Comparison of ENCODE assay signal across 9 cellular contexts in the genomic region with DNA sequence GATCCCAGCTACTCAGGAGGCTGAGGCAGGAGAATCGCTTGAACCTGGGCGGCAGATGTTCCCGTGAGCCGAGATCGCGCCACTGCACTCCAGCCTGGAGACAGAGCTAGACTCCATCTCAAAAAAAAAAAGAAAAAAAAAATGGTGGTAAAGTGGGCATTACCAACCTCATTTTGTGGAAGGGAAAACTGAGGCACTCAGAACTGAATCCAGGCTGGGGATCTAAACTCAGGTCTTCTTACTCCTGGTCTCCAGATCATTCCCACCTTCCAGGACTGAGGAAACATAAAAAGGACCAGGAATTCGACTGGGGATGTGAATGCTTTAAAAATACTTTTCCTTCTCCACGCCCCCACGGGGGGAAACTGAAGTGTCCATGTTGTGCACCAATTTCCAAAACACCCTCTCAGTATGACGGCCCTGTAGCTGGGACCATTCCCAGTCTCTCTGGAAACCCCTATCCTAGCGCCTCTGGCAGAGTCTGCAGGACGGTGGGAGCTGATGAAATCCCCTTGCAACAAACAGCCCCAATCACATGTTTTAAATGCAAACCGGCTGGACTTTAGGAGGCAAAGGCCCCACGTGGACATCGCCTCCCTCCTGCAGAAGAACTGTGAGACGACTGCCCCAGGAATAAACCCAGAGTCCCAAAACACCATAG. TPM values are rescaled to one million over a fixed set of nuclear protein-coding genes. Genes with fewer than 3 reads are reported as not detected.
A peak's percentile ranks its signal among the peaks of the same experiment; 100 is the strongest.
DNase-seq lines count a peak whose midpoint lies in the region; ATAC-seq and TF ChIP-seq lines count a peak whose summit lies in the region.
"Had no signal": no experiment of that assay in that cellular context is flagged by ENCODE, and none has a peak within 500 bp of the region (broad histone marks: within the 10 kb centered on the region; RNA-seq: fewer than 3 reads in every experiment).

No MANE protein-coding gene starts in this region.

- no peaks in the 10 kb centered on the region for H3K27me3 ChIP-seq in right atrium auricular region

- H3K4me1 ChIP-seq in right atrium auricular region (peaks cover 0 to 32% of the 10 kb centered on the region in 2 donors), urinary bladder (ENCODE audit: insufficient read depth) (peaks cover 2% of the 10 kb centered on the region)

- no peaks in the 10 kb centered on the region for H3K9me3 Mint-ChIP-seq in activated CD4-positive, alpha-beta memory T cell treated with anti-CD3 and anti-CD28 coated beads for 36 hours
- no peaks in the 10 kb centered on the region for H3K9me3 Mint-ChIP-seq in immature natural killer cell

- POLR2A ChIA-PET in activated CD4-positive, alpha-beta memory T cell treated with anti-CD3 and anti-CD28 coated beads for 36 hours (lab: Charles Lee) = interaction anchor here (1.2 to 8.5 kb wide), 4 partner anchors 10 to 593 kb away, joined by 3 to 80 read pairs (median 6); partner anchors contain the start of genes AKNA and ATP6V1G1

- H3K4me1 Mint-ChIP-seq in activated CD4-positive, alpha-beta memory T cell treated with anti-CD3 and anti-CD28 coated beads for 36 hours (ENCODE audit: low read depth) = peaks cover 57% of the 10 kb centered on the region
- H3K4me1 Mint-ChIP-seq in immature natural killer cell = peaks cover 40 to 42% of the 10 kb centered on the region in 2 donors

- H3K27me3 Mint-ChIP-seq in activated CD4-positive, alpha-beta memory T cell treated with anti-CD3 and anti-CD28 coated beads for 36 hours = no peaks in the 10 kb centered on the region
- peaks cover 0 to 12% (median 7%) of the 10 kb centered on the region in 3 donors for H3K27me3 Mint-ChIP-seq in immature natural killer cell (ENCODE audit: low read depth in 3 of 3)

- ATAC-seq in GM19324 (IDR thresholded peaks at IDR 0.05; ENCODE audit: low FRiP score, unreplicated experiment) = no peak

- WGBS in urinary bladder = 57% methylated on average over 16 of the region's 16 CpGs

- no peak for TF ChIP-seq CTCF in right atrium auricular region (IDR thresholded peaks at IDR 0.05)

- H3K36me3 Mint-ChIP-seq in activated CD4-positive, alpha-beta memory T cell treated with anti-CD3 and anti-CD28 coated beads for 36 hours = peaks cover 15% of the 10 kb centered on the region
- H3K36me3 Mint-ChIP-seq in immature natural killer cell = peaks cover 0 to 7% (median 3%) of the 10 kb centered on the region in 3 donors

- no peaks in the 10 kb centered on the region for H3K36me3 ChIP-seq in right atrium auricular region
- H3K36me3 ChIP-seq in urinary bladder (ENCODE audit: insufficient read depth) = no peaks in the 10 kb centered on the region

- H3K27ac ChIP-seq in right atrium auricular region (peak overlapping the region; percentile 16 to 86), urinary bladder (ENCODE audit: low read depth) (peak overlapping the region; percentile 15)

- H3K9me3 ChIP-seq in right atrium auricular region = no peaks in the 10 kb centered on the region

- CTCF ChIA-PET in activated CD4-positive, alpha-beta memory T cell treated with anti-CD3 and anti-CD28 coated beads for 36 hours (lab: Charles Lee) = interaction anchor here (0.9 to 1.8 kb wide), 11 partner anchors 9 to 514 kb away, joined by 3 to 7 read pairs (median 3); partner anchors contain the start of gene AKNA

- H3K27ac Mint-ChIP-seq in activated CD4-positive, alpha-beta memory T cell treated with anti-CD3 and anti-CD28 coated beads for 36 hours = no peak overlapping the region
- peak overlapping the region; percentile 92 to 99 (median 93) for H3K27ac Mint-ChIP-seq in immature natural killer cell

- H3K4me3 Mint-ChIP-seq in activated CD4-positive, alpha-beta memory T cell treated with anti-CD3 and anti-CD28 coated beads for 36 hours = peak overlapping the region; percentile 95
- peak overlapping the region; percentile 88 to 98 (median 95) for H3K4me3 Mint-ChIP-seq in immature natural killer cell

- intact Hi-C loops in cardiac septum (cut with DNase I) = no loop called here
- intact Hi-C loops in activated CD4-positive, alpha-beta memory T cell treated with anti-CD3 and anti-CD28 coated beads for 36 hours (cut with micrococcal nuclease) = loop anchor here (1.0 kb wide), 1 partner anchor 24 kb away; no protein-coding TSS in a partner anchor

- H3K4me3 ChIP-seq in right atrium auricular region = no peak overlapping the region
- H3K4me3 ChIP-seq in urinary bladder (ENCODE audit: low read depth, low read length) = peak overlapping the region; percentile 76

- DNase-seq in right atrium auricular region (ENCODE audit: low spot score) = peak; percentile 64
- DNase-seq in cardiac septum (ENCODE audit: low spot score) = no peak
- no peak for DNase-seq in activated CD4-positive, alpha-beta memory T cell treated with anti-CD3 and anti-CD28 coated beads for 36 hours
- DNase-seq in immature natural killer cell = no peak
- no peak for DNase-seq in NCI-H1048 (lab: John Stamatoyannopoulos, UW)
- DNase-seq in cerebellar cortex (ENCODE audit: low spot score) = no peak
- DNase-seq: NCI-H1694 treated with DMSO at 0.1 percent for 48 hours had no signal

RNA-seq across cellular contexts. Expression of gene AKNA, which starts 8.9 kb away (rescaled TPM):
- total RNA-seq in right atrium auricular region (1 to 10 TPM; 3.1 to 7.8 TPM), cardiac septum (4.5 TPM), urinary bladder (21.2 TPM)
- total RNA-seq in activated CD4-positive, alpha-beta memory T cell treated with anti-CD3 and anti-CD28 coated beads for 36 hours = 100 to 1,000 TPM; 127 to 130 TPM
- polyA plus RNA-seq in immature natural killer cell (10 to 100 TPM in 2 of 3 donors, 1 to 10 TPM in 1; 4.0 to 56.3 (median 13.8) TPM), urinary bladder (25.5 TPM)
